In genomic region chr17:28911411-28912045, GRCh38 we compare ENCODE assay signal across 10 cellular contexts.
"Had no signal": no experiment of that assay in that cellular context is flagged by ENCODE, and none has a peak within 500 bp of the region (broad histone marks: within the 10 kb centered on the region; RNA-seq: fewer than 3 reads in every experiment).

No MANE protein-coding gene starts in this region.

- H3K9me3 ChIP-seq: mucosa of descending colon had no signal

- H3K4me1 Mint-ChIP-seq: nephron progenitor cell had no signal

- H3K27me3 Mint-ChIP-seq: activated CD4-positive, alpha-beta memory T cell treated with anti-CD3 and anti-CD28 coated beads, Interleukin-2, amount 10 ng/mL, durations not matched to agents 7 days and 5 days; stimulated activated naive CD8-positive, alpha-beta T cell treated with anti-CD3 and anti-CD28 coated beads, Interleukin-15, Interleukin-2, amounts not matched to agents 100 ng/mL and 50 ng/mL, for 24 hours had no signal

- H3K4me3 ChIP-seq: lung, mucosa of descending colon had no signal

- H3K27ac Mint-ChIP-seq: activated CD4-positive, alpha-beta memory T cell treated with anti-CD3 and anti-CD28 coated beads, Interleukin-2, amount 10 ng/mL, durations not matched to agents 7 days and 5 days; stimulated activated naive CD8-positive, alpha-beta T cell treated with anti-CD3 and anti-CD28 coated beads, Interleukin-15, Interleukin-2, amounts not matched to agents 100 ng/mL and 50 ng/mL, for 24 hours had no signal

- H3K9me3 Mint-ChIP-seq: activated CD4-positive, alpha-beta memory T cell treated with anti-CD3 and anti-CD28 coated beads, Interleukin-2, amount 10 ng/mL, durations not matched to agents 7 days and 5 days; nephron progenitor cell had no signal

- DNase-seq: activated CD4-positive, alpha-beta memory T cell treated with anti-CD3 and anti-CD28 coated beads, Interleukin-2, amount 10 ng/mL, durations not matched to agents 7 days and 5 days; activated naive CD4-positive, alpha-beta T cell; central memory CD4-positive, alpha-beta T cell; hippocampal formation; nephron progenitor cell; Right ventricle myocardium superior; stimulated activated CD4-positive, alpha-beta T cell treated with anti-CD3 and anti-CD28 coated beads, Interleukin-4, amount 100 ng/mL, for 1 hour had no signal

- H3K4me3 Mint-ChIP-seq: activated CD4-positive, alpha-beta memory T cell treated with anti-CD3 and anti-CD28 coated beads, Interleukin-2, amount 10 ng/mL, durations not matched to agents 7 days and 5 days; nephron progenitor cell; stimulated activated naive CD8-positive, alpha-beta T cell treated with anti-CD3 and anti-CD28 coated beads, Interleukin-15, Interleukin-2, amounts not matched to agents 100 ng/mL and 50 ng/mL, for 24 hours had no signal
